Comparison of ENCODE assay signal across 19 cellular contexts in the genomic region with DNA sequence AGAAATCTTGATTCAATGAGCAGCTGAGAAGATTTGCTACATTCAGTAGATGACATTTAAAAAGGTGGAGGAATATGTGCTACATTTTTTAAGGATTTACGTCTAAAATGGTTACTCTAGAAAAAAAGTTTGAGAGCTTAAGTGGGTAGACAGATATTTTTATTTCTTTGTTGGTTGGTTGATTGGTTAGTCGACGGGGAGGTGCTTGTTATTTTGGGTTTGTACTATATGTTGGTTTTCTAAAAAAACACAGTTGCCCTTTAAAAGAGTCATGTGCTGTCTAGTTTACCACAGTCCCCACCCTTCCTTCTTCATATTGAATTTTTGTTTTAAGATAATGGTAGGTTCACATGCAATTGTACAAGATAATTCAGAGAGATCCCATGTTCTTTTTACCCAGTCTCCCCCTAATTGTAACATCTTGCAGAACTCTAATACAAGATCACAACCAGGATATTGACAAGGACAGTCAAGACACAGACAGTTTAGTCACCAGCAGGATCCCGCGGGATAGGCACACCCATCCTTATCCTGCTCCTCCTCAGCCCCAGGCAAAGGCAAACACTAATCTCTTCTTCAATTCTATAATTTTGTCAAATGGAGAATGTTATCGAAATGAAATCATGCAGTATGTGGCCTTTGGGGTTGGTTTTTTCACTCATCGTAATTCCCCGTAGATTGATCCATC.
DNase-seq lines count a peak whose midpoint lies in the region; ATAC-seq, FAIRE-seq and TF ChIP-seq lines count a peak whose summit lies in the region.
"Had no signal": no experiment of that assay in that cellular context is flagged by ENCODE, and none has a peak within 500 bp of the region (broad histone marks: within the 10 kb centered on the region; RNA-seq: fewer than 3 reads in every experiment).

No MANE protein-coding gene starts in this region.

- no peaks in the 10 kb centered on the region for H3K36me3 ChIP-seq in SU-DHL-6 (ENCODE audit: low read length)
- no peaks in the 10 kb centered on the region for H3K36me3 ChIP-seq in GM12878 (ENCODE audit: control insufficient read depth in 2 of 2, insufficient read depth in 2 of 2, low read length in 1 of 2)
- H3K36me3 ChIP-seq in small intestine (ENCODE audit: control insufficient read depth in 2 of 2, insufficient read depth in 2 of 2, low read length in 2 of 2): no peaks in the 10 kb centered on the region
- H3K36me3 ChIP-seq in suprapubic skin: no peaks in the 10 kb centered on the region
- H3K36me3 ChIP-seq: colonic mucosa, gastroesophageal sphincter, WERI-Rb-1 had no signal

- POLR2A ChIA-PET in activated CD4-positive, alpha-beta T cell treated with anti-CD3 and anti-CD28 coated beads, Interleukin-2, amount 10 ng/mL, durations not matched to agents 7 days and 5 days (lab: Charles Lee): interaction anchor here (0.6 kb wide), 1 partner anchor 143 kb away, joined by 3 read pairs; no protein-coding TSS in a partner anchor
- POLR2A ChIA-PET in GM12878 (lab: Charles Lee): no interaction called here

- H3K4me3 ChIP-seq in SU-DHL-6 (ENCODE audit: insufficient read depth, low read length, poor library complexity, severe bottlenecking) (peak overlapping the region; percentile 47), GM12878 (no peak overlapping the region), small intestine (ENCODE audit: low read depth in 1 of 2, low read length in 2 of 2) (no peak overlapping the region), suprapubic skin (no peak overlapping the region)
- H3K4me3 ChIP-seq: colonic mucosa, gastroesophageal sphincter, lung had no signal

- H3K27ac ChIP-seq in SU-DHL-6 (ENCODE audit: low read depth, low read length) (peak overlapping the region; percentile 87), GM12878 (ENCODE audit: control insufficient read depth, insufficient read depth) (no peak overlapping the region), small intestine (ENCODE audit: low read depth in 1 of 2, low read length in 1 of 2) (no peak overlapping the region), suprapubic skin (no peak overlapping the region)
- H3K27ac ChIP-seq: colonic mucosa, epithelial cell of prostate, gastroesophageal sphincter, KMS-11, WERI-Rb-1 had no signal

- in situ Hi-C loops in GM12878 (cut with MboI): no loop called here

- 0 out of 3 replicates have a peak, but pooled peaks have one; percentile 15 for ATAC-seq in GM12878
- no peak for ATAC-seq in GM21786 (IDR thresholded peaks at IDR 0.05; ENCODE audit: unreplicated experiment)
- ATAC-seq: gastroesophageal sphincter had no signal

- H3F3A ChIP-seq in SU-DHL-6 (ENCODE audit: insufficient read depth): peaks cover 22% of the 10 kb centered on the region

- intact Hi-C loops in GM12878 (cut with micrococcal nuclease; ENCODE audit: unreplicated experiment): no loop called here

- TF ChIP-seq CTCF in SU-DHL-6 (IDR thresholded peaks at IDR 0.05; ENCODE audit: insufficient read depth, low read length, poor library complexity, severe bottlenecking) (no peak), GM12878 (IDR thresholded peaks at IDR 0.05 in 2 of 3, conservative IDR thresholded peaks at IDR 0.05 in 1 of 3; ENCODE audit: control insufficient read depth in 2 of 3, extremely low read depth in 1 of 3, insufficient read depth in 1 of 3, low read depth in 3 of 3, low read length in 3 of 3) (no peak), suprapubic skin (IDR thresholded peaks at IDR 0.05) (no peak)

- H4K20me1 ChIP-seq in SU-DHL-6 (ENCODE audit: low read depth, low read length): no peaks in the 10 kb centered on the region
- H4K20me1 ChIP-seq in GM12878 (ENCODE audit: control insufficient read depth, insufficient read depth): no peaks in the 10 kb centered on the region

- H3K4me2 ChIP-seq in SU-DHL-6 (ENCODE audit: low read depth, low read length, poor library complexity, severe bottlenecking): peak overlapping the region; percentile 72
- H3K4me2 ChIP-seq in GM12878 (ENCODE audit: control insufficient read depth, insufficient read depth): no peak overlapping the region
- H3K4me2 ChIP-seq: KMS-11 had no signal

- peaks cover 2% of the 10 kb centered on the region for H3K36me3 Mint-ChIP-seq in activated CD4-positive, alpha-beta T cell treated with anti-CD3 and anti-CD28 coated beads, Interleukin-2, amount 10 ng/mL, durations not matched to agents 7 days and 5 days (ENCODE audit: low read depth)

- CTCF ChIA-PET in activated CD4-positive, alpha-beta T cell treated with anti-CD3 and anti-CD28 coated beads, Interleukin-2, amount 10 ng/mL, durations not matched to agents 7 days and 5 days (lab: Charles Lee): interaction anchor here (1.2 kb wide), 1 partner anchor 49 kb away, joined by 3 read pairs; no protein-coding TSS in a partner anchor
- CTCF ChIA-PET in GM12878 (lab: Yijun Ruan, JAX): interaction anchor here (1.2 kb wide), 1 partner anchor 18 kb away, joined by 3 read pairs; no protein-coding TSS in a partner anchor

- no peak for FAIRE-seq in GM12878 (lab: Jason Lieb, UNC)
- no peak for FAIRE-seq in small intestine (lab: Jason Lieb, UNC)
- FAIRE-seq: H1, RCC 7860 had no signal

- H3K4me1 ChIP-seq in GM12878 (ENCODE audit: control insufficient read depth, insufficient read depth, low read length): no peaks in the 10 kb centered on the region; the same call in 1 of the 2 replicates
- peaks cover 0 to 3% of the 10 kb centered on the region in 2 donors for H3K4me1 ChIP-seq in small intestine (ENCODE audit: control insufficient read depth in 2 of 2, insufficient read depth in 1 of 2, low read depth in 1 of 2, low read length in 1 of 2)
- peaks cover 9% of the 10 kb centered on the region for H3K4me1 ChIP-seq in suprapubic skin
- H3K4me1 ChIP-seq: colonic mucosa, gastroesophageal sphincter had no signal

- peaks cover 6% of the 10 kb centered on the region for H3K9me3 Mint-ChIP-seq in activated CD4-positive, alpha-beta T cell treated with anti-CD3 and anti-CD28 coated beads, Interleukin-2, amount 10 ng/mL, durations not matched to agents 7 days and 5 days

- BruUV-seq in GM12878 (replicated peaks; lab: Mats Ljungman, UMichigan): no TSS peak

- H3K79me2 ChIP-seq in SU-DHL-6 (ENCODE audit: insufficient read depth, low read length): peaks cover 6% of the 10 kb centered on the region; the same call in 1 of the 2 replicates
- H3K79me2 ChIP-seq in GM12878 (ENCODE audit: control insufficient read depth, insufficient read depth, low read length): no peaks in the 10 kb centered on the region

- no peak for TF ChIP-seq POLR2A in GM12878 (IDR thresholded peaks at IDR 0.05; ENCODE audit: low read depth, low read length)
- TF ChIP-seq POLR2A in suprapubic skin (IDR thresholded peaks at IDR 0.05): no peak

- H2AFZ ChIP-seq in SU-DHL-6 (ENCODE audit: low read depth, low read length, severe bottlenecking) (peak overlapping the region; percentile 38), GM12878 (ENCODE audit: control insufficient read depth, low read depth, low read length) (no peak overlapping the region)

- TF ChIP-seq RAD21 in GM12878 (IDR thresholded peaks at IDR 0.05; ENCODE audit: insufficient read depth, low read depth, low read length): no peak

- H3K4me1 Mint-ChIP-seq in activated CD4-positive, alpha-beta T cell treated with anti-CD3 and anti-CD28 coated beads, Interleukin-2, amount 10 ng/mL, durations not matched to agents 7 days and 5 days: peaks cover 71% of the 10 kb centered on the region

- peak overlapping the region; percentile 90 for H3K27ac Mint-ChIP-seq in activated CD4-positive, alpha-beta T cell treated with anti-CD3 and anti-CD28 coated beads, Interleukin-2, amount 10 ng/mL, durations not matched to agents 7 days and 5 days

- TF ChIP-seq EP300 in GM12878 (IDR thresholded peaks at IDR 0.05; ENCODE audit: borderline replicate concordance in 1 of 2, control insufficient read depth in 1 of 2, low read depth in 2 of 2, low read length in 2 of 2) (no peak), suprapubic skin (IDR thresholded peaks at IDR 0.05) (no peak)

- H3K4me3 Mint-ChIP-seq in activated CD4-positive, alpha-beta T cell treated with anti-CD3 and anti-CD28 coated beads, Interleukin-2, amount 10 ng/mL, durations not matched to agents 7 days and 5 days: peak overlapping the region; percentile 64

- 54% methylated on average over 8 of the region's 8 CpGs for WGBS in GM12878 (ENCODE audit: insufficient coverage, insufficient replicate concordance, low lambda C conversion rate, missing lambda C conversion rate)
- 69 to 80% (median 78%) methylated on average over 8 of the region's 8 CpGs for WGBS in small intestine, 3 donors
- 44% methylated on average over 8 of the region's 8 CpGs for WGBS in suprapubic skin

- H3K27me3 Mint-ChIP-seq in activated CD4-positive, alpha-beta T cell treated with anti-CD3 and anti-CD28 coated beads, Interleukin-2, amount 10 ng/mL, durations not matched to agents 7 days and 5 days: no peaks in the 10 kb centered on the region

- H3K9me2 ChIP-seq in SU-DHL-6 (replicated peaks; ENCODE audit: insufficient read depth, low read length): no peaks in the 10 kb centered on the region

- DNase-seq in activated CD4-positive, alpha-beta T cell treated with anti-CD3 and anti-CD28 coated beads, Interleukin-2, amount 10 ng/mL, durations not matched to agents 7 days and 5 days: peak; percentile 35
- DNase-seq in activated CD4-positive, alpha-beta T cell treated with anti-CD3 and anti-CD28 coated beads for 4 hours: no peak
- DNase-seq in GM12878 (ENCODE audit: low read depth, low spot score) (no peak), small intestine (peak; percentile 22), D341Med (ENCODE audit: low spot score) (no peak), suprapubic skin (ENCODE audit: low spot score in 2 of 2) (no peak)
- DNase-seq: colonic mucosa, NCI-H2171 treated with DMSO at 0.1 percent for 48 hours, NCI-H748 treated with DMSO at 0.1 percent for 48 hours, SW 1271, WERI-Rb-1 had no signal

- RAD21 ChIA-PET in GM12878 (lab: Charles Lee; ENCODE audit: unreplicated experiment): no interaction called here

- H3K27me3 ChIP-seq in SU-DHL-6 (ENCODE audit: low read length) (no peaks in the 10 kb centered on the region), GM12878 (replicated peaks in 1 of 2; ENCODE audit: control insufficient read depth in 2 of 2, insufficient read depth in 2 of 2, low read length in 1 of 2) (no peaks in the 10 kb centered on the region), small intestine (ENCODE audit: control insufficient read depth in 2 of 2, insufficient read depth in 2 of 2, low read length in 2 of 2) (no peaks in the 10 kb centered on the region), suprapubic skin (no peaks in the 10 kb centered on the region)
- H3K27me3 ChIP-seq: colonic mucosa, gastroesophageal sphincter had no signal

- SMC1A ChIA-PET in GM12878 (lab: Charles Lee; ENCODE audit: uncharacterized antibody, unreplicated experiment): interaction anchor here (1.3 kb wide), 1 partner anchor 8 kb away, joined by 4 read pairs; no protein-coding TSS in a partner anchor

- no peaks in the 10 kb centered on the region for H3K9me3 ChIP-seq in SU-DHL-6 (ENCODE audit: insufficient read depth, low read length)
- no peaks in the 10 kb centered on the region; the same call in 2 of the 3 replicates for H3K9me3 ChIP-seq in GM12878 (replicated peaks; ENCODE audit: control insufficient read depth, insufficient read depth, low read length)
- H3K9me3 ChIP-seq in small intestine (ENCODE audit: control insufficient read depth, low read depth): no peaks in the 10 kb centered on the region
- H3K9me3 ChIP-seq in suprapubic skin: no peaks in the 10 kb centered on the region
- H3K9me3 ChIP-seq: colonic mucosa, gastroesophageal sphincter had no signal

- H3K9ac ChIP-seq in SU-DHL-6 (ENCODE audit: low read length) (peak overlapping the region; percentile 57), GM12878 (ENCODE audit: control insufficient read depth, insufficient read depth, low read length) (no peak overlapping the region)
- H3K9ac ChIP-seq: KMS-11 had no signal

Comparison
In these comparisons a context has a peak if more than half of its experiments do, and no peak if none do; other contexts are left out.
1. DNase-seq: peak in activated CD4-positive, alpha-beta T cell treated with anti-CD3 and anti-CD28 coated beads, Interleukin-2, amount 10 ng/mL, durations not matched to agents 7 days and 5 days (single experiment) and small intestine (single experiment); none in activated CD4-positive, alpha-beta T cell treated with anti-CD3 and anti-CD28 coated beads for 4 hours (0 of 2), GM12878 (single experiment), D341Med (single experiment) and suprapubic skin (0 of 2).